In genomic region chr16:24645739-24646645, GRCh38 we compare ENCODE assay signal across 10 cellular contexts.
DNase-seq lines count a peak whose midpoint lies in the region; ATAC-seq, FAIRE-seq and TF ChIP-seq lines count a peak whose summit lies in the region.
"Had no signal": no experiment of that assay in that cellular context is flagged by ENCODE, and none has a peak within 500 bp of the region (broad histone marks: within the 10 kb centered on the region; RNA-seq: fewer than 3 reads in every experiment).

No MANE protein-coding gene starts in this region.

- H3K9me3 ChIP-seq in Panc1 (ENCODE audit: control insufficient read depth, insufficient read depth, low read depth, low read length) (no peaks in the 10 kb centered on the region), esophagus squamous epithelium (no peaks in the 10 kb centered on the region), pancreas (no peaks in the 10 kb centered on the region), thyroid gland (no peaks in the 10 kb centered on the region)

- H3K27ac ChIP-seq in Panc1 (ENCODE audit: low read length) = peak overlapping the region; percentile 41
- peak overlapping the region in 3 of 4 donors; percentile 12 to 66 (median 63) for H3K27ac ChIP-seq in esophagus squamous epithelium
- no peak overlapping the region for H3K27ac ChIP-seq in pancreas
- H3K27ac ChIP-seq in thyroid gland = no peak overlapping the region

- 53 to 59% methylated on average over 5 of the region's 5 CpGs for WGBS in esophagus squamous epithelium, 2 donors
- WGBS in pancreas, 2 donors = 79 to 90% methylated on average over 5 of the region's 5 CpGs
- 66 to 85% methylated on average over 5 of the region's 5 CpGs for WGBS in thyroid gland, 2 donors

- DNase-seq in Calu3 (peak; percentile 82), Panc1 (ENCODE audit: low read depth, low spot score) (peak; percentile 98), esophagus squamous epithelium (lab: John Stamatoyannopoulos, UW) (no peak), pancreas (peak in 1 of 6 donors; percentile 10), GM10248 (ENCODE audit: extremely low spot score) (no peak), ureter (ENCODE audit: low spot score) (no peak), thyroid gland (no peak)
- DNase-seq: activated naive CD4-positive, alpha-beta T cell treated with anti-CD3 and anti-CD28 coated beads for 36 hours; KBM-7 had no signal

- BruUV-seq in Calu3 (replicated peaks; lab: Mats Ljungman, UMichigan) (no TSS peak), Panc1 (replicated peaks; lab: Mats Ljungman, UMichigan) (no TSS peak)

- peak; percentile 96 for ATAC-seq in Panc1
- peak in 3 of 4 donors; percentile 32 to 71 (median 61) for ATAC-seq in pancreas
- no peak for ATAC-seq in GM19351 (IDR thresholded peaks at IDR 0.05; ENCODE audit: unreplicated experiment)

- no peak overlapping the region for H3K4me3 ChIP-seq in Panc1 (ENCODE audit: low read depth in 2 of 2, low read length in 2 of 2)
- no peak overlapping the region for H3K4me3 ChIP-seq in esophagus squamous epithelium
- H3K4me3 ChIP-seq in pancreas = no peak overlapping the region
- H3K4me3 ChIP-seq in thyroid gland (replicated peaks in 1 of 3) = no peak overlapping the region

- H3K27me3 ChIP-seq in Panc1 (ENCODE audit: control insufficient read depth, insufficient read depth, low read length) (no peaks in the 10 kb centered on the region), esophagus squamous epithelium (no peaks in the 10 kb centered on the region), pancreas (no peaks in the 10 kb centered on the region), thyroid gland (no peaks in the 10 kb centered on the region)

- TF ChIP-seq CTCF in Calu3 (IDR thresholded peaks at IDR 0.05; ENCODE audit: unreplicated experiment) (no peak), Panc1 (IDR thresholded peaks at IDR 0.05) (no peak), esophagus squamous epithelium (IDR thresholded peaks at IDR 0.05) (no peak), pancreas (IDR thresholded peaks at IDR 0.05) (no peak), GM10248 (IDR thresholded peaks at IDR 0.05; ENCODE audit: control extremely low read depth, extremely low read depth, low read depth, missing control alignments) (no peak), thyroid gland (IDR thresholded peaks at IDR 0.05) (no peak)

- POLR2A ChIA-PET in Panc1 (lab: Charles Lee) (interaction anchor here (0.6 kb wide), 1 partner anchor 52 kb away, joined by 3 read pairs; no protein-coding TSS in a partner anchor), GM10248 (lab: Yijun Ruan, JAX) (no interaction called here)

- peak overlapping the region; percentile 80 for H3K27ac Mint-ChIP-seq in Calu3 (ENCODE audit: unreplicated experiment)
- H3K27ac Mint-ChIP-seq: activated naive CD4-positive, alpha-beta T cell treated with anti-CD3 and anti-CD28 coated beads for 36 hours had no signal

- no peaks in the 10 kb centered on the region for H3K36me3 ChIP-seq in Panc1 (ENCODE audit: control insufficient read depth, insufficient read depth, low read length)
- no peaks in the 10 kb centered on the region for H3K36me3 ChIP-seq in esophagus squamous epithelium
- H3K36me3 ChIP-seq in pancreas = no peaks in the 10 kb centered on the region
- no peaks in the 10 kb centered on the region for H3K36me3 ChIP-seq in thyroid gland

- H3K27me3 Mint-ChIP-seq in Calu3 (ENCODE audit: unreplicated experiment) = no peaks in the 10 kb centered on the region

- intact Hi-C loops in Calu3 (cut with micrococcal nuclease; ENCODE audit: unreplicated experiment) (loop anchor here (1.0 kb wide), 1 partner anchor 55 kb away; no protein-coding TSS in a partner anchor), Panc1 (cut with micrococcal nuclease; ENCODE audit: unreplicated experiment) (no loop called here), esophagus squamous epithelium (cut with DNase I) (no loop called here), pancreas (cut with DNase I) (no loop called here), thyroid gland (cut with DNase I) (no loop called here)

- no peaks in the 10 kb centered on the region for H3K9me3 Mint-ChIP-seq in Calu3 (ENCODE audit: low read depth, unreplicated experiment)
- H3K9me3 Mint-ChIP-seq: activated naive CD4-positive, alpha-beta T cell treated with anti-CD3 and anti-CD28 coated beads for 36 hours had no signal

- CTCF ChIA-PET in Calu3 (lab: Charles Lee) (interaction anchor here (1.0 to 2.5 kb wide), 2 partner anchors 23 to 35 kb away, joined by 4 to 8 read pairs; no protein-coding TSS in a partner anchor), Panc1 (lab: Charles Lee) (interaction anchor here (0.7 kb wide), 1 partner anchor 345 kb away, joined by 4 read pairs; no protein-coding TSS in a partner anchor), GM10248 (lab: Yijun Ruan, JAX) (interaction anchor here (0.8 kb wide), 1 partner anchor 14 kb away, joined by 3 read pairs; no protein-coding TSS in a partner anchor)

- H3K4me1 ChIP-seq in Panc1 (ENCODE audit: control insufficient read depth, insufficient read depth, low read length) (peaks cover 14% of the 10 kb centered on the region), esophagus squamous epithelium (peaks cover 0 to 20% (median 12%) of the 10 kb centered on the region in 3 donors), pancreas (peaks cover 0 to 4% (median 0%) of the 10 kb centered on the region in 3 donors), thyroid gland (no peaks in the 10 kb centered on the region)

- peaks cover 10% of the 10 kb centered on the region for H3K36me3 Mint-ChIP-seq in Calu3 (ENCODE audit: insufficient read depth, unreplicated experiment)

- in situ Hi-C loops in Panc1 (cut with HindIII; ENCODE audit: low pct_unique_long_range_greater_than_20kb, low sequenced_read_pairs) = no loop called here

- H3K4me1 Mint-ChIP-seq in Calu3 (ENCODE audit: low read depth, unreplicated experiment) = no peaks in the 10 kb centered on the region

- TF ChIP-seq POLR2A in esophagus squamous epithelium (IDR thresholded peaks at IDR 0.05) = no peak
- TF ChIP-seq POLR2A in thyroid gland (IDR thresholded peaks at IDR 0.05) = no peak

- FAIRE-seq in pancreas (lab: Jason Lieb, UNC) = peak; percentile 91

- H3K4me3 Mint-ChIP-seq in Calu3 (ENCODE audit: low read depth, unreplicated experiment) = no peak overlapping the region
- H3K4me3 Mint-ChIP-seq: activated naive CD4-positive, alpha-beta T cell treated with anti-CD3 and anti-CD28 coated beads for 36 hours had no signal

Comparison
In these comparisons a context has a peak if more than half of its experiments do, and no peak if none do; other contexts are left out.
1. DNase-seq: peak in Calu3 (single experiment) and Panc1 (single experiment); none in esophagus squamous epithelium (single experiment), GM10248 (single experiment), ureter (single experiment) and thyroid gland (0 of 2).
2. H3K27ac ChIP-seq: peak in Panc1 (single experiment) and esophagus squamous epithelium (3 of 4); none in pancreas (0 of 4) and thyroid gland (0 of 3).